In the genomic region with DNA sequence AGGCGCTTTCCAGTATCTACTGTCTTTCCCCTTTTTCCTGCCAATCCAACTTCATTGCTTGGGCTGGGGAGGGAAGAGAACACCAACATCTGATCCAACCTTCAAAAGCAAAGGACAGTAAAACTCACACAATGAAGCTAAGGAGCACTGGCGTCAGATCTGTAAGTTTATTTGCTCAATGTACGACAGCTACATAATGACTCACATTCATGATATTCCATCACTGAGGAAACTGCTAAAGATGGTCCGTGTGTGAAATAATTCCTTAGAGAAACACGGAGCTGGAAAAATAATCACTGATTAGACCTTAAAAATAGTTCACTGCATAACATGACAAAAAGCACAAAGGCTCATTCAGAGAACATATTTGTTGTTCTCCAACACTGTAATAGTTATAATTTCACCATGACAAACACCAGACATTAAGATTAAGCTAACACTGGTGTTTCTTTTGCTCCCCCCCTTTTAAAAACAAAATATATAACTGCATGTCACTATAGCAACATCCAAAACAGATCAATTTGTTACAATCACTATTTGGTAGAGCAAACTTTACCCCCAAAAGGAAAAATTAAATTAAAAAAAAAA, we compare ENCODE assay signal across 14 cellular contexts. TPM values are rescaled to one million over a fixed set of nuclear protein-coding genes. Genes with fewer than 3 reads are reported as not detected.
DNase-seq lines count a peak whose midpoint lies in the region; ATAC-seq and TF ChIP-seq lines count a peak whose summit lies in the region.
"Had no signal": no experiment of that assay in that cellular context is flagged by ENCODE, and none has a peak within 500 bp of the region (broad histone marks: within the 10 kb centered on the region; RNA-seq: fewer than 3 reads in every experiment).

No MANE protein-coding gene starts in this region.

- H3K9me3 Mint-ChIP-seq in activated naive CD8-positive, alpha-beta T cell (ENCODE audit: low read depth): no peaks in the 10 kb centered on the region
- no peaks in the 10 kb centered on the region for H3K9me3 Mint-ChIP-seq in activated naive CD8-positive, alpha-beta T cell treated with anti-CD3 and anti-CD28 coated beads for 36 hours
- no peaks in the 10 kb centered on the region for H3K9me3 Mint-ChIP-seq in stimulated activated naive B cell treated with anti-CD40 and anti-IgM and Interleukin-4, amounts not matched to agents 10 μg/mL and 1 μg/mL and 100 μg/mL, for 72 hours
- H3K9me3 Mint-ChIP-seq: activated CD4-positive, alpha-beta T cell treated with anti-CD3 and anti-CD28 coated beads, Interleukin-2, amount 10 ng/mL, durations not matched to agents 7 days and 5 days; activated T-cell treated with anti-CD3 and anti-CD28 coated beads, Interleukin-2, amount 50 U/mL, for 24 hours; CD8-positive, alpha-beta memory T cell had no signal

- peaks cover 13% of the 10 kb centered on the region for H3K4me1 ChIP-seq in lower lobe of right lung

- H3K36me3 Mint-ChIP-seq in activated naive CD8-positive, alpha-beta T cell: peaks cover 10% of the 10 kb centered on the region
- peaks cover 40% of the 10 kb centered on the region for H3K36me3 Mint-ChIP-seq in activated naive CD8-positive, alpha-beta T cell treated with anti-CD3 and anti-CD28 coated beads for 36 hours
- H3K36me3 Mint-ChIP-seq in stimulated activated naive B cell treated with anti-CD40 and anti-IgM and Interleukin-4, amounts not matched to agents 10 μg/mL and 1 μg/mL and 100 μg/mL, for 72 hours: peaks cover 33 to 49% of the 10 kb centered on the region in 2 donors

- peaks cover 25% of the 10 kb centered on the region for H3K4me1 Mint-ChIP-seq in activated naive CD8-positive, alpha-beta T cell (ENCODE audit: low read depth)
- H3K4me1 Mint-ChIP-seq in activated naive CD8-positive, alpha-beta T cell treated with anti-CD3 and anti-CD28 coated beads for 36 hours: peaks cover 23% of the 10 kb centered on the region
- H3K4me1 Mint-ChIP-seq in stimulated activated naive B cell treated with anti-CD40 and anti-IgM and Interleukin-4, amounts not matched to agents 10 μg/mL and 1 μg/mL and 100 μg/mL, for 72 hours: peaks cover 16 to 25% of the 10 kb centered on the region in 2 donors

- TF ChIP-seq CTCF in lower lobe of right lung (IDR thresholded peaks at IDR 0.05): no peak
- TF ChIP-seq CTCF in GM10266 (IDR thresholded peaks at IDR 0.05; ENCODE audit: control insufficient read depth, insufficient read depth, low read depth, missing control alignments): no peak

- DNase-seq in activated naive CD8-positive, alpha-beta T cell treated with anti-CD3 and anti-CD28 coated beads for 36 hours: no peak
- DNase-seq in amniotic epithelial cell (ENCODE audit: low read depth) (peak; percentile 77), fibroblast of peridontal ligament (ENCODE audit: extremely low read depth) (peak; percentile 65), GM19238 (ENCODE audit: insufficient read length, low spot score) (no peak), lower lobe of right lung (no peak), GM10266 (ENCODE audit: extremely low spot score) (no peak)
- DNase-seq in stimulated activated naive B cell treated with anti-CD40 and anti-IgM and Interleukin-4, amounts not matched to agents 10 μg/mL and 1 μg/mL and 100 μg/mL, for 72 hours: no peak
- DNase-seq: activated CD4-positive, alpha-beta T cell treated with anti-CD3 and anti-CD28 coated beads, Interleukin-2, amount 10 ng/mL, durations not matched to agents 7 days and 5 days; activated T-cell treated with anti-CD3 and anti-CD28 coated beads, Interleukin-2, amount 50 U/mL, for 24 hours; CD8-positive, alpha-beta memory T cell; thyroid gland had no signal

- H3K4me3 ChIP-seq in lower lobe of right lung: no peak overlapping the region
- H3K4me3 ChIP-seq: adrenal gland, thyroid gland had no signal

- no peak overlapping the region for H3K4me3 Mint-ChIP-seq in activated naive CD8-positive, alpha-beta T cell
- H3K4me3 Mint-ChIP-seq in activated naive CD8-positive, alpha-beta T cell treated with anti-CD3 and anti-CD28 coated beads for 36 hours: no peak overlapping the region
- H3K4me3 Mint-ChIP-seq in stimulated activated naive B cell treated with anti-CD40 and anti-IgM and Interleukin-4, amounts not matched to agents 10 μg/mL and 1 μg/mL and 100 μg/mL, for 72 hours: no peak overlapping the region
- H3K4me3 Mint-ChIP-seq: activated CD4-positive, alpha-beta T cell treated with anti-CD3 and anti-CD28 coated beads, Interleukin-2, amount 10 ng/mL, durations not matched to agents 7 days and 5 days; activated T-cell treated with anti-CD3 and anti-CD28 coated beads, Interleukin-2, amount 50 U/mL, for 24 hours; CD8-positive, alpha-beta memory T cell had no signal

- no peaks in the 10 kb centered on the region for H3K27me3 Mint-ChIP-seq in activated naive CD8-positive, alpha-beta T cell
- no peaks in the 10 kb centered on the region for H3K27me3 Mint-ChIP-seq in activated naive CD8-positive, alpha-beta T cell treated with anti-CD3 and anti-CD28 coated beads for 36 hours
- H3K27me3 Mint-ChIP-seq in stimulated activated naive B cell treated with anti-CD40 and anti-IgM and Interleukin-4, amounts not matched to agents 10 μg/mL and 1 μg/mL and 100 μg/mL, for 72 hours: no peaks in the 10 kb centered on the region
- H3K27me3 Mint-ChIP-seq: activated CD4-positive, alpha-beta T cell treated with anti-CD3 and anti-CD28 coated beads, Interleukin-2, amount 10 ng/mL, durations not matched to agents 7 days and 5 days; activated T-cell treated with anti-CD3 and anti-CD28 coated beads, Interleukin-2, amount 50 U/mL, for 24 hours; CD8-positive, alpha-beta memory T cell had no signal

- H3K27me3 ChIP-seq in lower lobe of right lung (ENCODE audit: low read depth): no peaks in the 10 kb centered on the region
- H3K27me3 ChIP-seq: adrenal gland, thyroid gland had no signal

- no peaks in the 10 kb centered on the region for H3K9me3 ChIP-seq in lower lobe of right lung
- H3K9me3 ChIP-seq: adrenal gland, thyroid gland had no signal

- no peak for ATAC-seq in stimulated activated naive B cell treated with anti-CD40 and anti-IgM and Interleukin-4, amounts not matched to agents 10 μg/mL and 1 μg/mL and 100 μg/mL, for 72 hours (replicated peaks)
- ATAC-seq in lower lobe of right lung: no peak

- H3K36me3 ChIP-seq in lower lobe of right lung: peaks cover 58% of the 10 kb centered on the region

- H3K27ac Mint-ChIP-seq in activated naive CD8-positive, alpha-beta T cell: peak overlapping the region; percentile 10
- no peak overlapping the region for H3K27ac Mint-ChIP-seq in activated naive CD8-positive, alpha-beta T cell treated with anti-CD3 and anti-CD28 coated beads for 36 hours
- peak overlapping the region; percentile 1 for H3K27ac Mint-ChIP-seq in stimulated activated naive B cell treated with anti-CD40 and anti-IgM and Interleukin-4, amounts not matched to agents 10 μg/mL and 1 μg/mL and 100 μg/mL, for 72 hours

- H3K27ac ChIP-seq in lower lobe of right lung: no peak overlapping the region
- H3K27ac ChIP-seq: 22Rv1, thyroid gland had no signal

- intact Hi-C loops in lower lobe of right lung (cut with DNase I): no loop called here

RNA-seq across cellular contexts. Expression of a gene that starts 24.3 kb away (rescaled TPM):
- total RNA-seq in activated naive CD8-positive, alpha-beta T cell treated with anti-CD3 and anti-CD28 coated beads for 36 hours: 100 to 1,000 TPM in 1 of 2 experiments, 10 to 100 TPM in 1; 96.7 to 102 TPM
- total RNA-seq in lower lobe of right lung: 609 TPM

RNA-seq across cellular contexts. Expression of a gene that starts 32.1 kb away (rescaled TPM):
- 100 to 1,000 TPM; 155 to 157 TPM for total RNA-seq in activated naive CD8-positive, alpha-beta T cell treated with anti-CD3 and anti-CD28 coated beads for 36 hours
- total RNA-seq in lower lobe of right lung: 97.1 TPM

Comparison
In these comparisons a context has a peak if more than half of its experiments do, and no peak if none do; other contexts are left out.
1. DNase-seq: peak in amniotic epithelial cell (single experiment) and fibroblast of peridontal ligament (single experiment); none in activated naive CD8-positive, alpha-beta T cell treated with anti-CD3 and anti-CD28 coated beads for 36 hours (single experiment), stimulated activated naive B cell treated with anti-CD40 and anti-IgM and Interleukin-4, amounts not matched to agents 10 μg/mL and 1 μg/mL and 100 μg/mL, for 72 hours (single experiment), GM19238 (single experiment), lower lobe of right lung (single experiment) and GM10266 (single experiment).